In genomic region chr17:74986206-74986576, GRCh38 we compare ENCODE assay signal across 1 cellular context.
TF ChIP-seq lines count a peak whose summit lies in the region.

No MANE protein-coding gene starts in this region.

TF ChIP-seq in K562, 482 proteins besides CTCF, POLR2A, EP300 and RAD21:
- TF ChIP-seq ZNF121 (CRISPR knock-in tag; conservative IDR thresholded peaks at IDR 0.05): peak; percentile 82
- TF ChIP-seq, protein P1, sequence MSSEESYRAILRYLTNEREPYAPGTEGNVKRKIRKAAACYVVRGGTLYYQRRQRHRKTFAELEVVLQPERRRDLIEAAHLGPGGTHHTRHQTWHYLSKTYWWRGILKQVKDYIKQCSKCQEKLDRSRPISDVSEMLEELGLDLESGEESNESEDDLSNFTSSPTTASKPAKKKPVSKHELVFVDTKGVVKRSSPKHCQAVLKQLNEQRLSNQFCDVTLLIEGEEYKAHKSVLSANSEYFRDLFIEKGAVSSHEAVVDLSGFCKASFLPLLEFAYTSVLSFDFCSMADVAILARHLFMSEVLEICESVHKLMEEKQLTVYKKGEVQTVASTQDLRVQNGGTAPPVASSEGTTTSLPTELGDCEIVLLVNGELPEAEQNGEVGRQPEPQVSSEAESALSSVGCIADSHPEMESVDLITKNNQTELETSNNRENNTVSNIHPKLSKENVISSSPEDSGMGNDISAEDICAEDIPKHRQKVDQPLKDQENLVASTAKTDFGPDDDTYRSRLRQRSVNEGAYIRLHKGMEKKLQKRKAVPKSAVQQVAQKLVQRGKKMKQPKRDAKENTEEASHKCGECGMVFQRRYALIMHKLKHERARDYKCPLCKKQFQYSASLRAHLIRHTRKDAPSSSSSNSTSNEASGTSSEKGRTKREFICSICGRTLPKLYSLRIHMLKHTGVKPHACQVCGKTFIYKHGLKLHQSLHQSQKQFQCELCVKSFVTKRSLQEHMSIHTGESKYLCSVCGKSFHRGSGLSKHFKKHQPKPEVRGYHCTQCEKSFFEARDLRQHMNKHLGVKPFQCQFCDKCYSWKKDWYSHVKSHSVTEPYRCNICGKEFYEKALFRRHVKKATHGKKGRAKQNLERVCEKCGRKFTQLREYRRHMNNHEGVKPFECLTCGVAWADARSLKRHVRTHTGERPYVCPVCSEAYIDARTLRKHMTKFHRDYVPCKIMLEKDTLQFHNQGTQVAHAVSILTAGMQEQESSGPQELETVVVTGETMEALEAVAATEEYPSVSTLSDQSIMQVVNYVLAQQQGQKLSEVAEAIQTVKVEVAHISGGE (CRISPR knock-in tag; IDR thresholded peaks at IDR 0.05): no peak
- TF ChIP-seq, protein P2, sequence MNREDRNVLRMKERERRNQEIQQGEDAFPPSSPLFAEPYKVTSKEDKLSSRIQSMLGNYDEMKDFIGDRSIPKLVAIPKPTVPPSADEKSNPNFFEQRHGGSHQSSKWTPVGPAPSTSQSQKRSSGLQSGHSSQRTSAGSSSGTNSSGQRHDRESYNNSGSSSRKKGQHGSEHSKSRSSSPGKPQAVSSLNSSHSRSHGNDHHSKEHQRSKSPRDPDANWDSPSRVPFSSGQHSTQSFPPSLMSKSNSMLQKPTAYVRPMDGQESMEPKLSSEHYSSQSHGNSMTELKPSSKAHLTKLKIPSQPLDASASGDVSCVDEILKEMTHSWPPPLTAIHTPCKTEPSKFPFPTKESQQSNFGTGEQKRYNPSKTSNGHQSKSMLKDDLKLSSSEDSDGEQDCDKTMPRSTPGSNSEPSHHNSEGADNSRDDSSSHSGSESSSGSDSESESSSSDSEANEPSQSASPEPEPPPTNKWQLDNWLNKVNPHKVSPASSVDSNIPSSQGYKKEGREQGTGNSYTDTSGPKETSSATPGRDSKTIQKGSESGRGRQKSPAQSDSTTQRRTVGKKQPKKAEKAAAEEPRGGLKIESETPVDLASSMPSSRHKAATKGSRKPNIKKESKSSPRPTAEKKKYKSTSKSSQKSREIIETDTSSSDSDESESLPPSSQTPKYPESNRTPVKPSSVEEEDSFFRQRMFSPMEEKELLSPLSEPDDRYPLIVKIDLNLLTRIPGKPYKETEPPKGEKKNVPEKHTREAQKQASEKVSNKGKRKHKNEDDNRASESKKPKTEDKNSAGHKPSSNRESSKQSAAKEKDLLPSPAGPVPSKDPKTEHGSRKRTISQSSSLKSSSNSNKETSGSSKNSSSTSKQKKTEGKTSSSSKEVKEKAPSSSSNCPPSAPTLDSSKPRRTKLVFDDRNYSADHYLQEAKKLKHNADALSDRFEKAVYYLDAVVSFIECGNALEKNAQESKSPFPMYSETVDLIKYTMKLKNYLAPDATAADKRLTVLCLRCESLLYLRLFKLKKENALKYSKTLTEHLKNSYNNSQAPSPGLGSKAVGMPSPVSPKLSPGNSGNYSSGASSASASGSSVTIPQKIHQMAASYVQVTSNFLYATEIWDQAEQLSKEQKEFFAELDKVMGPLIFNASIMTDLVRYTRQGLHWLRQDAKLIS (CRISPR knock-in tag; IDR thresholded peaks at IDR 0.05): no peak
